In the genomic region with DNA sequence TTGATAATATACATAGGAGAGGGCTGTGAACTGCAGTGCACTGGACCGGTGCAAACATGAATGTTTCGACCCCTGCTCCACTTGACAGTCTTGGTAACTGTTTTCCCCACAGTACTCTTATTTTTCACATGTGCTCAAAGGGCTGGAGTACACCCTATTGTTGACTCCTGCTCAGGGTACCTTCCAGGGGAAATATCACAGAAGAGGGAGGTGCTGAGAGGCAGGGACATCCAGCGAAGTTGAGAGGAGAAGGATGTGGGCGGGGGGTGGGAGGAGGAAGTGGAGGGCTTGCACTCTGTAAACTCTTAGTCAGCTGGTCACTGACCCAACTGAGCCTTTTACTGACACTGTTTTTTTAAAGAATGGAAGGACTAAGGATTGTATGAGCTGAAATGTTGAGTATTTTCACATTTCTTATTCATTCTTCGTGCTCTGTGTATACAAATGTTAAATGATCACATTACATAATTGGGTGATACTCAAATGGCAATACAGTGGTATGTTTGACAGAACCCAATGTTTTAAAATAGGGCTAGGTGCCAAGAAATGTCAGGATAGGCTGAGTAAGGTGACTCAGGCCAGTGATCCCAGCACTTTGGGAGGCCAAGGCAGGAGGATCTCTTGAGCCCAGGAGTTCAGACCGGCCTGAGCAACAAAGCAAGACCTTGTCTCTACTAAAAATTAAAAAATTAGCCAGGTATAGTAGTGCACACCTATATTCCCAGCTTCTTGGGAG, we compare ENCODE assay signal across 7 cellular contexts. TPM values are rescaled to one million over a fixed set of nuclear protein-coding genes. Genes with fewer than 3 reads are reported as not detected.
DNase-seq lines count a peak whose midpoint lies in the region; ATAC-seq, FAIRE-seq and TF ChIP-seq lines count a peak whose summit lies in the region.

No MANE protein-coding gene starts in this region.

- FAIRE-seq in bronchial epithelial cell (lab: Jason Lieb, UNC): no peak

- no peaks in the 10 kb centered on the region for H3K36me3 Mint-ChIP-seq in natural killer cell

- H3K27me3 ChIP-seq in bronchial epithelial cell (ENCODE audit: control insufficient read depth, insufficient read depth, low read length): no peaks in the 10 kb centered on the region

- TF ChIP-seq CTCF in bronchial epithelial cell (IDR thresholded peaks at IDR 0.05; ENCODE audit: insufficient read depth, low read length, severe bottlenecking): no peak
- TF ChIP-seq CTCF in natural killer cell (IDR thresholded peaks at IDR 0.05): no peak
- no peak for TF ChIP-seq CTCF in coronary artery (IDR thresholded peaks at IDR 0.05)

- H3K27ac ChIP-seq in coronary artery: peak overlapping the region in 1 of 2 donors; percentile 68

- peaks cover 1% of the 10 kb centered on the region for H3K36me3 ChIP-seq in bronchial epithelial cell (ENCODE audit: control insufficient read depth, insufficient read depth, low read length)

- intact Hi-C loops in natural killer cell (cut with micrococcal nuclease): loop anchor here (1.0 to 2.0 kb wide), 3 partner anchors 8 to 16 kb away; no protein-coding TSS in a partner anchor

- H3K4me3 Mint-ChIP-seq in natural killer cell: peak overlapping the region; percentile 77

- DNase-seq in Kasumi-1 (lab: John Stamatoyannopoulos, UW): peak; percentile 57 to 62
- DNase-seq in bronchial epithelial cell (ENCODE audit: low read depth): peak; percentile 50
- no peak for DNase-seq in natural killer cell
- no peak for DNase-seq in AG20443 (ENCODE audit: low spot score)
- DNase-seq in coronary artery (ENCODE audit: low spot score): no peak

- peaks cover 92 to 93% of the 10 kb centered on the region in 2 donors for H3K4me1 Mint-ChIP-seq in natural killer cell

- no peak overlapping the region for H3K4me3 ChIP-seq in bronchial epithelial cell (ENCODE audit: low read depth, low read length)
- H3K4me3 ChIP-seq in coronary artery: no peak overlapping the region

- H3K9me3 Mint-ChIP-seq in natural killer cell: no peaks in the 10 kb centered on the region

- H3K27me3 Mint-ChIP-seq in natural killer cell (ENCODE audit: low read depth in 2 of 2): no peaks in the 10 kb centered on the region

- peak overlapping the region; percentile 98 to 99 for H3K27ac Mint-ChIP-seq in natural killer cell

- ATAC-seq in GM21381 (IDR thresholded peaks at IDR 0.05; ENCODE audit: unreplicated experiment) (peak; percentile 30), natural killer cell (peak; percentile 56 to 79 (median 66)), HG02973 (IDR thresholded peaks at IDR 0.05; ENCODE audit: unreplicated experiment) (no peak)

RNA-seq across cellular contexts. Expression of a gene that starts 10.0 kb away (rescaled TPM):
- total RNA-seq in bronchial epithelial cell (18.2 and 23.8 TPM in 2 replicates), natural killer cell (100 to 1,000 TPM; 192 to 243 (median 225) TPM)

Comparison
In these comparisons a context has a peak if more than half of its experiments do, and no peak if none do; other contexts are left out.
1. DNase-seq: peak in Kasumi-1 (2 of 2) and bronchial epithelial cell (single experiment); none in natural killer cell (single experiment), AG20443 (single experiment) and coronary artery (single experiment).